Comparison of ENCODE assay signal across 20 cellular contexts in the genomic region with DNA sequence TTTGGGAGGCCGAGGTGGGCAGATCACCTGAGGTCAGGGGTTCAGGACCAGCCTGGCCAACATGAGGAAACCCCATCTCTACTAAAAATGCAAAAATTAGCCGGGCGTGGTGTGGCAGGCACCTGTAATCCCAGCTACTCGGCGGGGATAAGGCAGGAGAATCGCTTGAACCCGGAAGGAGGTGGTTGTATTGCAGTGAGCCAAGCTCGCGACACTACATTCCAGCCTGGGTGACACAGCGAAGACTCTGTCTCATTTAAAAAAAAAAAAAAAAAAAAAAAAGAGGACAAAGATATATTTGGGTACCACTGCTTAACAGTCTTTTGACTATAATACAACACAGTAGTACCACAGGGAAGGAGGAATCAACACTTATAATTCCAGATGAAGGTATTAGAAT. TPM values are rescaled to one million over a fixed set of nuclear protein-coding genes. Genes with fewer than 3 reads are reported as not detected.
DNase-seq lines count a peak whose midpoint lies in the region; ATAC-seq and TF ChIP-seq lines count a peak whose summit lies in the region.
"Had no signal": no experiment of that assay in that cellular context is flagged by ENCODE, and none has a peak within 500 bp of the region (broad histone marks: within the 10 kb centered on the region; RNA-seq: fewer than 3 reads in every experiment).

No MANE protein-coding gene starts in this region.

- no peak for TF ChIP-seq CTCF in WTC11 (IDR thresholded peaks at IDR 0.05)
- no peak for TF ChIP-seq CTCF in endodermal cell (conservative IDR thresholded peaks at IDR 0.05)

- H3K9me3 Mint-ChIP-seq in activated T-cell treated with anti-CD3 and anti-CD28 coated beads, Interleukin-2, amount 50 U/mL, for 72 hours, result no peaks in the 10 kb centered on the region
- H3K9me3 Mint-ChIP-seq in WTC11 (no peaks in the 10 kb centered on the region), endodermal cell (no peaks in the 10 kb centered on the region)
- no peaks in the 10 kb centered on the region for H3K9me3 Mint-ChIP-seq in stimulated activated effector memory CD8-positive, alpha-beta T cell treated with anti-CD3 and anti-CD28 coated beads, Interleukin-12 subunit alpha, Interleukin-12 subunit beta, amount 100 ng/mL, for 72 hours
- H3K9me3 Mint-ChIP-seq: CD8-positive, alpha-beta memory T cell had no signal

- peak overlapping the region; percentile 73 for H3K27ac Mint-ChIP-seq in activated T-cell treated with anti-CD3 and anti-CD28 coated beads, Interleukin-2, amount 50 U/mL, for 72 hours
- H3K27ac Mint-ChIP-seq in WTC11 (no peak overlapping the region), endodermal cell (peak overlapping the region; percentile 1)
- peak overlapping the region; percentile 52 for H3K27ac Mint-ChIP-seq in stimulated activated effector memory CD8-positive, alpha-beta T cell treated with anti-CD3 and anti-CD28 coated beads, Interleukin-12 subunit alpha, Interleukin-12 subunit beta, amount 100 ng/mL, for 72 hours

- DNase-seq in activated T-cell treated with anti-CD3 and anti-CD28 coated beads, Interleukin-2, amount 50 U/mL, for 72 hours, result no peak
- no peak for DNase-seq in activated T-cell treated with anti-CD3 and anti-CD28 coated beads for 4 hours
- no peak for DNase-seq in WTC11 (ENCODE audit: low spot score)
- DNase-seq in endodermal cell, result no peak
- no peak for DNase-seq in stimulated activated effector memory CD8-positive, alpha-beta T cell treated with anti-CD3 and anti-CD28 coated beads, Interleukin-12 subunit alpha, Interleukin-12 subunit beta, amount 100 ng/mL, for 72 hours (ENCODE audit: low spot score in 2 of 2)
- DNase-seq in SJCRH30, result no peak
- no peak for DNase-seq in anterior cingulate cortex (lab: John Stamatoyannopoulos, UW)
- DNase-seq: 8988T; CD8-positive, alpha-beta memory T cell; Kasumi-1; NCI-H1694; NCI-H2081; NCI-H2171; NCI-H524 treated with DMSO at 0.1 percent for 48 hours; PC-3; RPMI8226; SHP77; SK-N-SH had no signal

- H3K4me1 ChIP-seq in endodermal cell (ENCODE audit: control insufficient read depth, insufficient read depth, low read length) (no peaks in the 10 kb centered on the region), SJCRH30 (no peaks in the 10 kb centered on the region)

- CTCF ChIA-PET in WTC11 (lab: Charles Lee), result no interaction called here

- H3K4me3 Mint-ChIP-seq in activated T-cell treated with anti-CD3 and anti-CD28 coated beads, Interleukin-2, amount 50 U/mL, for 72 hours, result no peak overlapping the region
- H3K4me3 Mint-ChIP-seq in WTC11, result no peak overlapping the region
- H3K4me3 Mint-ChIP-seq in endodermal cell, result no peak overlapping the region
- no peak overlapping the region for H3K4me3 Mint-ChIP-seq in stimulated activated effector memory CD8-positive, alpha-beta T cell treated with anti-CD3 and anti-CD28 coated beads, Interleukin-12 subunit alpha, Interleukin-12 subunit beta, amount 100 ng/mL, for 72 hours

- H3K27me3 Mint-ChIP-seq in activated T-cell treated with anti-CD3 and anti-CD28 coated beads, Interleukin-2, amount 50 U/mL, for 72 hours (ENCODE audit: low read depth), result no peaks in the 10 kb centered on the region
- no peaks in the 10 kb centered on the region for H3K27me3 Mint-ChIP-seq in WTC11 (ENCODE audit: low read depth)
- no peaks in the 10 kb centered on the region for H3K27me3 Mint-ChIP-seq in endodermal cell (ENCODE audit: insufficient read depth)
- H3K27me3 Mint-ChIP-seq: CD8-positive, alpha-beta memory T cell had no signal

- H3K27ac ChIP-seq in endodermal cell (ENCODE audit: low read depth, low read length) (no peak overlapping the region), SJCRH30 (no peak overlapping the region)
- H3K27ac ChIP-seq: BLaER1 treated with 17β-estradiol and CSF1 and Interleukin-3, amounts not matched to agents 10 nM and 100 nM had no signal

- H3K9ac ChIP-seq in endodermal cell (ENCODE audit: extremely low read depth, low read length, poor library complexity, severe bottlenecking), result no peak overlapping the region
- H3K9ac ChIP-seq: BLaER1 treated with 17β-estradiol and CSF1 and Interleukin-3, amounts not matched to agents 10 nM and 100 nM; SK-N-SH had no signal

- H3K4me3 ChIP-seq in endodermal cell (ENCODE audit: low read length), result no peak overlapping the region
- H3K4me3 ChIP-seq in SJCRH30, result no peak overlapping the region
- H3K4me3 ChIP-seq: BLaER1 treated with 17β-estradiol and CSF1 and Interleukin-3, amounts not matched to agents 10 nM and 100 nM had no signal

- peaks cover 2 to 25% of the 10 kb centered on the region in 2 donors for H3K36me3 Mint-ChIP-seq in activated T-cell treated with anti-CD3 and anti-CD28 coated beads, Interleukin-2, amount 50 U/mL, for 72 hours (ENCODE audit: insufficient read depth in 2 of 2)
- H3K36me3 Mint-ChIP-seq in WTC11 (peaks cover 52% of the 10 kb centered on the region), endodermal cell (ENCODE audit: low read depth) (peaks cover 68% of the 10 kb centered on the region)
- H3K36me3 Mint-ChIP-seq in stimulated activated effector memory CD8-positive, alpha-beta T cell treated with anti-CD3 and anti-CD28 coated beads, Interleukin-12 subunit alpha, Interleukin-12 subunit beta, amount 100 ng/mL, for 72 hours, result peaks cover 95% of the 10 kb centered on the region

- H3K4me1 Mint-ChIP-seq in activated T-cell treated with anti-CD3 and anti-CD28 coated beads, Interleukin-2, amount 50 U/mL, for 72 hours (ENCODE audit: low read depth), result peaks cover 22% of the 10 kb centered on the region
- no peaks in the 10 kb centered on the region for H3K4me1 Mint-ChIP-seq in WTC11
- H3K4me1 Mint-ChIP-seq in endodermal cell, result no peaks in the 10 kb centered on the region
- peaks cover 34% of the 10 kb centered on the region for H3K4me1 Mint-ChIP-seq in stimulated activated effector memory CD8-positive, alpha-beta T cell treated with anti-CD3 and anti-CD28 coated beads, Interleukin-12 subunit alpha, Interleukin-12 subunit beta, amount 100 ng/mL, for 72 hours

- 96 to 100% methylated on average over 6 to 10 of the region's 10 CpGs for WGBS in endodermal cell (ENCODE audit: insufficient coverage in 1 of 2, insufficient read length in 1 of 2), 2 experiments

- POLR2A ChIA-PET in WTC11 (lab: Charles Lee), result interaction anchor here (0.6 kb wide), 3 partner anchors 19 to 602 kb away, joined by 3 to 5 read pairs (median 4); no protein-coding TSS in a partner anchor

- H3K36me3 ChIP-seq in endodermal cell (ENCODE audit: control insufficient read depth, insufficient read depth, low read length) (peaks cover 83% of the 10 kb centered on the region), SJCRH30 (peaks cover 74% of the 10 kb centered on the region)

- no peak for ATAC-seq in activated T-cell treated with anti-CD3 and anti-CD28 coated beads, Interleukin-2, amount 50 U/mL, for 72 hours (replicated peaks in 1 of 2)
- ATAC-seq in WTC11, result no peak
- ATAC-seq in stimulated activated effector memory CD8-positive, alpha-beta T cell treated with anti-CD3 and anti-CD28 coated beads, Interleukin-12 subunit alpha, Interleukin-12 subunit beta, amount 100 ng/mL, for 72 hours, result no peak
- ATAC-seq in GM19455 (IDR thresholded peaks at IDR 0.05; ENCODE audit: unreplicated experiment), result no peak
- ATAC-seq: PC-3 had no signal

- H3K9me3 ChIP-seq in endodermal cell (ENCODE audit: control insufficient read depth, low read length) (no peaks in the 10 kb centered on the region), SJCRH30 (replicated peaks) (no peaks in the 10 kb centered on the region)
- H3K9me3 ChIP-seq: BLaER1 treated with 17β-estradiol and CSF1 and Interleukin-3, amounts not matched to agents 10 nM and 100 nM; SK-N-SH had no signal

- H3K27me3 ChIP-seq in endodermal cell (ENCODE audit: control insufficient read depth, insufficient read depth, low read length, poor library complexity, severe bottlenecking) (no peaks in the 10 kb centered on the region), SJCRH30 (no peaks in the 10 kb centered on the region)
- H3K27me3 ChIP-seq: BLaER1 treated with 17β-estradiol and CSF1 and Interleukin-3, amounts not matched to agents 10 nM and 100 nM had no signal

TF ChIP-seq in WTC11, 78 proteins besides CTCF, POLR2A, EP300 and RAD21:
- TF ChIP-seq, protein P1, sequence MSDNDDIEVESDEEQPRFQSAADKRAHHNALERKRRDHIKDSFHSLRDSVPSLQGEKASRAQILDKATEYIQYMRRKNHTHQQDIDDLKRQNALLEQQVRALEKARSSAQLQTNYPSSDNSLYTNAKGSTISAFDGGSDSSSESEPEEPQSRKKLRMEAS (CRISPR knock-in tag; IDR thresholded peaks at IDR 0.05), result no peak
- 0 out of 2 replicates have a peak, but pooled peaks have one; percentile 55 for TF ChIP-seq ELF4 (CRISPR knock-in tag; IDR thresholded peaks at IDR 0.05; ENCODE audit: low read depth)

RNA-seq across cellular contexts. Expression of a gene that starts 9.2 kb away (rescaled TPM):
- total RNA-seq in activated T-cell treated with anti-CD3 and anti-CD28 coated beads, Interleukin-2, amount 50 U/mL, for 72 hours, result 100 to 1,000 TPM; 295 to 315 TPM
- 278 to 314 TPM (median 283 TPM) in 3 replicates for total RNA-seq in WTC11 (2021)
- 100 to 1,000 TPM; 253 to 263 TPM for total RNA-seq in endodermal cell
- polyA plus RNA-seq in endodermal cell (2013, experiment 1 of 2), result 207 TPM
- 191 TPM for polyA plus RNA-seq in endodermal cell (2013, experiment 2 of 2)
- 281 and 284 TPM in 2 replicates for total RNA-seq in SJCRH30 (2014; rRNA removed; shearing (Covaris generic))
